In genomic region chr10:80260295-80261243, GRCh38 we compare ENCODE assay signal across 8 cellular contexts. TPM values are rescaled to one million over a fixed set of nuclear protein-coding genes. Genes with fewer than 3 reads are reported as not detected.
A peak's percentile ranks its signal among the peaks of the same experiment; 100 is the strongest.
DNase-seq lines count a peak whose midpoint lies in the region; ATAC-seq and TF ChIP-seq lines count a peak whose summit lies in the region.

No MANE protein-coding gene starts in this region.

- CTCF ChIA-PET in AG04449 (lab: Yijun Ruan, JAX) = interaction anchor here (0.6 to 2.9 kb wide), 16 partner anchors 8 to 330 kb away, joined by 3 to 17 read pairs (median 4); no protein-coding TSS in a partner anchor

- peaks cover 3 to 5% of the 10 kb centered on the region in 2 donors for H3K9me3 Mint-ChIP-seq in stimulated activated naive B cell treated with anti-CD40 and anti-IgM and Interleukin-4, amounts not matched to agents 10 μg/mL and 1 μg/mL and 100 μg/mL, for 72 hours

- H3K36me3 Mint-ChIP-seq in stimulated activated naive B cell treated with anti-CD40 and anti-IgM and Interleukin-4, amounts not matched to agents 10 μg/mL and 1 μg/mL and 100 μg/mL, for 72 hours = peaks cover 0 to 6% of the 10 kb centered on the region in 2 donors

- no peak for DNase-seq in AG04449 (ENCODE audit: low read depth, low spot score)
- no peak for DNase-seq in GM12864 (ENCODE audit: low read depth)
- peak; percentile 0 for DNase-seq in NCI-H2081 treated with DMSO at 0.1 percent for 48 hours (lab: John Stamatoyannopoulos, UW)
- no peak for DNase-seq in ascending aorta (ENCODE audit: low spot score in 2 of 2)
- peak; percentile 57 for DNase-seq in inferior parietal cortex (ENCODE audit: extremely low spot score)
- DNase-seq in stimulated activated naive B cell treated with anti-CD40 and anti-IgM and Interleukin-4, amounts not matched to agents 10 μg/mL and 1 μg/mL and 100 μg/mL, for 72 hours = no peak
- no peak for DNase-seq in NCI-H2029 treated with DMSO at 0.1 percent for 48 hours (lab: John Stamatoyannopoulos, UW)
- DNase-seq in NOMO-1 treated with DMSO at 0.1 percent for 48 hours (lab: John Stamatoyannopoulos, UW; ENCODE audit: unreplicated experiment) = no peak

- H3K4me3 Mint-ChIP-seq in stimulated activated naive B cell treated with anti-CD40 and anti-IgM and Interleukin-4, amounts not matched to agents 10 μg/mL and 1 μg/mL and 100 μg/mL, for 72 hours = no peak overlapping the region

- intact Hi-C loops in ascending aorta (cut with DNase I) = no loop called here

- no peaks in the 10 kb centered on the region for H3K9me3 ChIP-seq in ascending aorta

- peaks cover 9 to 15% of the 10 kb centered on the region in 2 donors for H3K27me3 Mint-ChIP-seq in stimulated activated naive B cell treated with anti-CD40 and anti-IgM and Interleukin-4, amounts not matched to agents 10 μg/mL and 1 μg/mL and 100 μg/mL, for 72 hours

- H3K27me3 ChIP-seq in ascending aorta = no peaks in the 10 kb centered on the region

- no peaks in the 10 kb centered on the region for H3K4me1 ChIP-seq in ascending aorta

- TF ChIP-seq CTCF in AG04449 (IDR thresholded peaks at IDR 0.05; ENCODE audit: insufficient read depth, low read length, missing control alignments) (peak; percentile 82), GM12864 (IDR thresholded peaks at IDR 0.05; ENCODE audit: low read depth, low read length, missing control alignments) (peak; percentile 91), ascending aorta (IDR thresholded peaks at IDR 0.05) (peak; percentile 43 to 83 (median 55))

- H3K27ac Mint-ChIP-seq in stimulated activated naive B cell treated with anti-CD40 and anti-IgM and Interleukin-4, amounts not matched to agents 10 μg/mL and 1 μg/mL and 100 μg/mL, for 72 hours = no peak overlapping the region

- POLR2A ChIA-PET in AG04449 (lab: Yijun Ruan, JAX) = no interaction called here

- H3K4me1 Mint-ChIP-seq in stimulated activated naive B cell treated with anti-CD40 and anti-IgM and Interleukin-4, amounts not matched to agents 10 μg/mL and 1 μg/mL and 100 μg/mL, for 72 hours = no peaks in the 10 kb centered on the region

- ATAC-seq in stimulated activated naive B cell treated with anti-CD40 and anti-IgM and Interleukin-4, amounts not matched to agents 10 μg/mL and 1 μg/mL and 100 μg/mL, for 72 hours (replicated peaks) = peak; percentile 41 to 51

- H3K4me3 ChIP-seq in AG04449 (ENCODE audit: low read depth, low read length) (no peak overlapping the region), GM12864 (ENCODE audit: low read depth, low read length) (no peak overlapping the region), ascending aorta (no peak overlapping the region)

- no peaks in the 10 kb centered on the region for H3K36me3 ChIP-seq in ascending aorta

- no peak overlapping the region for H3K27ac ChIP-seq in ascending aorta

RNA-seq across cellular contexts. Expression of gene MAT1A, which starts 28.9 kb away (rescaled TPM):
- 0.32 TPM for total RNA-seq in ascending aorta

RNA-seq across cellular contexts. Expression of gene ANXA11, which starts 55.2 kb away (rescaled TPM):
- total RNA-seq in ascending aorta = 237 TPM

Comparison
In these comparisons a context has a peak if more than half of its experiments do, and no peak if none do; other contexts are left out.
1. DNase-seq: peak in NCI-H2081 treated with DMSO at 0.1 percent for 48 hours (single experiment) and inferior parietal cortex (single experiment); none in AG04449 (single experiment), GM12864 (single experiment), ascending aorta (0 of 2), stimulated activated naive B cell treated with anti-CD40 and anti-IgM and Interleukin-4, amounts not matched to agents 10 μg/mL and 1 μg/mL and 100 μg/mL, for 72 hours (single experiment), NCI-H2029 treated with DMSO at 0.1 percent for 48 hours (single experiment) and NOMO-1 treated with DMSO at 0.1 percent for 48 hours (single experiment).
2. Peak in every context shown above with its lines, with median percentiles within 50 percentile points of each other: CTCF ChIP-seq.